ENCODE assay signal across 9 cellular contexts in the genomic region with DNA sequence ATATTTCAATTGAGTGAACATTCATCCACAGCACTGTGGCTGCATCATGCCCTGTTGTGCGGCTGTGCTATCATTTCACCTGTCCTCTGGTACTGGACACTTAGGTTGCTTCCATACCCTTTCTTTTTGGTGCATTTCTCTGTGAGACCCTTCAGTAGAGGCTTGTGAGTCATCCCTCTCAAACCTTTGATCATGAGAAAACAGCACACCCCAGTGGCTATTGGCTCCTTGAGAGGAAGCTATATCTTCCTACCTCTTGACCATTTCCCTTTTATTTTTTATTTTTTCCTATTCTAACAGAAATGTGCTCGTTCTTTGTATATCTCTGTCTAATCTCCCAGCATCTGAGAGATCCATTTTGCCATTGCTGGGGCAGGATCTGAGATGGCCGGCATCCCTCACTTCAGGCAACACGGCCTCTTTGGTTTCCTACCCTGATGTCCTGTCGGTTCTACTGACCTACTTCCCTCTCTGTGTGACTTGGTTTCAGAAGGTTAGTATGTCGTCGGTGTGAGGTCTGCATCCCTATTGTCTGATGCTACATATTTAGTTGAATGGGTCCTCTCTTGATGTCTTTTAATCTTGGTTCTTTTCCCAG. TPM values are rescaled to one million over a fixed set of nuclear protein-coding genes. Genes with fewer than 3 reads are reported as not detected.
DNase-seq lines count a peak whose midpoint lies in the region; ATAC-seq and TF ChIP-seq lines count a peak whose summit lies in the region.
"Had no signal": no experiment of that assay in that cellular context is flagged by ENCODE, and none has a peak within 500 bp of the region (broad histone marks: within the 10 kb centered on the region; RNA-seq: fewer than 3 reads in every experiment).

No MANE protein-coding gene starts in this region.

- POLR2A ChIA-PET in MCF 10A (lab: Yijun Ruan, JAX), result no interaction called here
- POLR2A ChIA-PET in Panc1 (lab: Charles Lee), result no interaction called here

- no peak for TF ChIP-seq POLR2A in breast epithelium (IDR thresholded peaks at IDR 0.05)

- intact Hi-C loops in MCF 10A (cut with micrococcal nuclease), result loop anchor here (5.0 kb wide), 2 partner anchors 102 to 232 kb away; a partner anchor contains a TSS
- intact Hi-C loops in breast epithelium (cut with DNase I; ENCODE audit: low total_unique reads), result no loop called here
- intact Hi-C loops in Panc1 (cut with micrococcal nuclease; ENCODE audit: unreplicated experiment), result no loop called here
- intact Hi-C loops in upper lobe of right lung (cut with DNase I), result no loop called here

- BruUV-seq in MCF 10A (replicated peaks; lab: Mats Ljungman, UMichigan) (no TSS peak), Panc1 (replicated peaks; lab: Mats Ljungman, UMichigan) (no TSS peak)

- ATAC-seq in Panc1, result 0 out of 2 replicates have a peak, but pooled peaks have one; percentile 48
- no peak for ATAC-seq in foreskin keratinocyte
- ATAC-seq in upper lobe of right lung, result peak; percentile 18
- no peak for ATAC-seq in activated CD8-positive, alpha-beta memory T cell treated with anti-CD3 and anti-CD28 coated beads, Interleukin-2, amount 10 ng/mL, durations not matched to agents 7 days and 5 days

- no peaks in the 10 kb centered on the region for H3K4me1 Mint-ChIP-seq in MCF 10A (ENCODE audit: insufficient read depth, unreplicated experiment)
- peaks cover 18% of the 10 kb centered on the region for H3K4me1 Mint-ChIP-seq in activated CD8-positive, alpha-beta memory T cell treated with anti-CD3 and anti-CD28 coated beads, Interleukin-2, amount 10 ng/mL, durations not matched to agents 7 days and 5 days

- H3K36me3 Mint-ChIP-seq in MCF 10A (ENCODE audit: insufficient read depth, unreplicated experiment), result no peaks in the 10 kb centered on the region
- H3K36me3 Mint-ChIP-seq in activated CD8-positive, alpha-beta memory T cell treated with anti-CD3 and anti-CD28 coated beads, Interleukin-2, amount 10 ng/mL, durations not matched to agents 7 days and 5 days, result no peaks in the 10 kb centered on the region

- in situ Hi-C loops in Panc1 (cut with HindIII; ENCODE audit: low pct_unique_long_range_greater_than_20kb, low sequenced_read_pairs), result no loop called here

- no peak overlapping the region for H3K27ac Mint-ChIP-seq in MCF 10A (ENCODE audit: low read depth, unreplicated experiment)
- no peak overlapping the region for H3K27ac Mint-ChIP-seq in activated CD8-positive, alpha-beta memory T cell treated with anti-CD3 and anti-CD28 coated beads, Interleukin-2, amount 10 ng/mL, durations not matched to agents 7 days and 5 days

- peak; percentile 22 for DNase-seq in MCF 10A (ENCODE audit: unreplicated experiment)
- no peak for DNase-seq in breast epithelium (ENCODE audit: low spot score in 2 of 2)
- no peak for DNase-seq in Panc1 (ENCODE audit: low read depth, low spot score)
- no peak for DNase-seq in foreskin keratinocyte
- DNase-seq in upper lobe of right lung, result no peak
- no peak for DNase-seq in LoVo (ENCODE audit: low spot score)
- DNase-seq in activated CD8-positive, alpha-beta memory T cell treated with anti-CD3 and anti-CD28 coated beads, Interleukin-2, amount 10 ng/mL, durations not matched to agents 7 days and 5 days, result no peak
- no peak for DNase-seq in D341Med (ENCODE audit: low spot score)
- DNase-seq: stimulated activated CD4-positive, alpha-beta T cell treated with anti-CD3 and anti-CD28 coated beads, Interleukin-1b, Interleukin-23, amount 100 ng/mL, for 48 hours had no signal

- H3K4me3 Mint-ChIP-seq in MCF 10A (ENCODE audit: unreplicated experiment), result no peak overlapping the region
- no peak overlapping the region for H3K4me3 Mint-ChIP-seq in activated CD8-positive, alpha-beta memory T cell treated with anti-CD3 and anti-CD28 coated beads, Interleukin-2, amount 10 ng/mL, durations not matched to agents 7 days and 5 days

- H3K4me3 ChIP-seq in breast epithelium, result no peak overlapping the region
- H3K4me3 ChIP-seq in Panc1 (ENCODE audit: low read depth in 2 of 2, low read length in 2 of 2), result no peak overlapping the region
- H3K4me3 ChIP-seq in upper lobe of right lung, result no peak overlapping the region

- no peak overlapping the region for H3K27ac ChIP-seq in breast epithelium
- no peak overlapping the region for H3K27ac ChIP-seq in Panc1 (ENCODE audit: low read length)
- H3K27ac ChIP-seq in foreskin keratinocyte, result no peak overlapping the region
- H3K27ac ChIP-seq in upper lobe of right lung, result no peak overlapping the region

- H3K27me3 Mint-ChIP-seq in MCF 10A (ENCODE audit: insufficient read depth, unreplicated experiment), result no peaks in the 10 kb centered on the region
- H3K27me3 Mint-ChIP-seq in activated CD8-positive, alpha-beta memory T cell treated with anti-CD3 and anti-CD28 coated beads, Interleukin-2, amount 10 ng/mL, durations not matched to agents 7 days and 5 days, result peaks cover 7% of the 10 kb centered on the region

- no peaks in the 10 kb centered on the region for H3K9me3 Mint-ChIP-seq in MCF 10A (ENCODE audit: unreplicated experiment)
- no peaks in the 10 kb centered on the region for H3K9me3 Mint-ChIP-seq in activated CD8-positive, alpha-beta memory T cell treated with anti-CD3 and anti-CD28 coated beads, Interleukin-2, amount 10 ng/mL, durations not matched to agents 7 days and 5 days (ENCODE audit: low read depth)

- CTCF ChIA-PET in MCF 10A (lab: Yijun Ruan, JAX), result interaction anchor here (0.6 to 1.1 kb wide), 4 partner anchors 56 to 552 kb away, joined by 3 to 6 read pairs (median 3); no protein-coding TSS in a partner anchor
- CTCF ChIA-PET in Panc1 (lab: Charles Lee), result interaction anchor here (0.5 kb wide), 1 partner anchor 162 kb away, joined by 3 read pairs; no protein-coding TSS in a partner anchor
- CTCF ChIA-PET in activated CD8-positive, alpha-beta memory T cell treated with anti-CD3 and anti-CD28 coated beads, Interleukin-2, amount 10 ng/mL, durations not matched to agents 7 days and 5 days (lab: Charles Lee), result interaction anchor here (1.0 to 1.3 kb wide), 2 partner anchors 102 to 103 kb away, joined by 3 read pairs; no protein-coding TSS in a partner anchor

- H3K4me1 ChIP-seq in breast epithelium (no peaks in the 10 kb centered on the region), Panc1 (ENCODE audit: control insufficient read depth, insufficient read depth, low read length) (no peaks in the 10 kb centered on the region), foreskin keratinocyte (no peaks in the 10 kb centered on the region), upper lobe of right lung (no peaks in the 10 kb centered on the region)

- H3K27me3 ChIP-seq in breast epithelium, result no peaks in the 10 kb centered on the region
- no peaks in the 10 kb centered on the region for H3K27me3 ChIP-seq in Panc1 (ENCODE audit: control insufficient read depth, insufficient read depth, low read length)
- H3K27me3 ChIP-seq in foreskin keratinocyte, result no peaks in the 10 kb centered on the region
- H3K27me3 ChIP-seq in upper lobe of right lung, result no peaks in the 10 kb centered on the region

- H3K36me3 ChIP-seq in breast epithelium, result no peaks in the 10 kb centered on the region
- H3K36me3 ChIP-seq in Panc1 (ENCODE audit: control insufficient read depth, insufficient read depth, low read length), result no peaks in the 10 kb centered on the region
- H3K36me3 ChIP-seq in upper lobe of right lung, result no peaks in the 10 kb centered on the region

- peak; percentile 25 for TF ChIP-seq CTCF in MCF 10A (IDR thresholded peaks at IDR 0.05; ENCODE audit: unreplicated experiment)
- no peak for TF ChIP-seq CTCF in breast epithelium (IDR thresholded peaks at IDR 0.05)
- no peak; the same call in 1 of the 2 replicates for TF ChIP-seq CTCF in Panc1 (IDR thresholded peaks at IDR 0.05)
- TF ChIP-seq CTCF in foreskin keratinocyte (conservative IDR thresholded peaks at IDR 0.05), result peak; percentile 44
- TF ChIP-seq CTCF in upper lobe of right lung (IDR thresholded peaks at IDR 0.05), result peak; percentile 15

- H3K9me3 ChIP-seq in breast epithelium (no peaks in the 10 kb centered on the region), Panc1 (ENCODE audit: control insufficient read depth, insufficient read depth, low read depth, low read length) (no peaks in the 10 kb centered on the region), upper lobe of right lung (no peaks in the 10 kb centered on the region)

RNA-seq across cellular contexts. Expression of a gene that starts 23.8 kb away (rescaled TPM):
- total RNA-seq in MCF 10A (2022) (not detected in 2 replicates), breast epithelium (10 to 100 TPM in 2 of 3 donors, 1 to 10 TPM in 1; 9.8 to 26.9 (median 14.2) TPM), Panc1 (2021; ENCODE audit: unreplicated experiment) (2.6 TPM), foreskin keratinocyte (0.07 and 0.10 TPM in 2 replicates), upper lobe of right lung (65.2 TPM)
- polyA plus RNA-seq in Panc1 (2012; ENCODE audit: insufficient read length), result 0.58 TPM
- 0.01 TPM in 1 of 2 replicates, not detected in the other for polyA plus RNA-seq in foreskin keratinocyte
- total RNA-seq in activated CD8-positive, alpha-beta memory T cell treated with anti-CD3 and anti-CD28 coated beads, Interleukin-2, amount 10 ng/mL, durations not matched to agents 7 days and 5 days, result 10 to 100 TPM in 1 of 2 experiments, 1 to 10 TPM in 1; 8.7 to 11.5 TPM

Comparison
In these comparisons a context has a peak if more than half of its experiments do, and no peak if none do; other contexts are left out.
1. CTCF ChIP-seq: peak in MCF 10A (single experiment), foreskin keratinocyte (single experiment) and upper lobe of right lung (single experiment); none in breast epithelium (0 of 3) and Panc1 (single experiment).
2. ATAC-seq: peak in Panc1 (single experiment) and upper lobe of right lung (single experiment); none in foreskin keratinocyte (single experiment) and activated CD8-positive, alpha-beta memory T cell treated with anti-CD3 and anti-CD28 coated beads, Interleukin-2, amount 10 ng/mL, durations not matched to agents 7 days and 5 days (single experiment).